In the genomic region with DNA sequence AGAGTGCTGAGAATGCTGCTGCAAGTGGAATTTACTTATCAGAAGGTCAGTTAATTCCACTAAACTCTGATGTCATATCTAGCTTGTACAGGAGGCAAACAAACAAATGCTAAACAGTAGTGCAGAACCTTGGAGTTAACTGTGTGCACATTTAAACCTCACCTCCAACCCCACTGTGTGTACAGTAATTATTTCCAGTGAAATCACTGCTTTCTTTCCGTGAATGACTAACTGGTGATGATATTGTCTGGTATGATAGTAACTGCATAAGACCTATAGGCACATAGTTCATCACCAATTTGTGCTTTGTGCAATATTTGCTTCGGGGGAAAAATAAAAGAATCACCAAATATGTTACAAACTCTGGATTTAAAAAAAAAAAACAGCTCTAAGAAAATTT, we compare ENCODE assay signal across 23 cellular contexts.
DNase-seq lines count a peak whose midpoint lies in the region; TF ChIP-seq lines count a peak whose summit lies in the region.
"Had no signal": no experiment of that assay in that cellular context is flagged by ENCODE, and none has a peak within 500 bp of the region (broad histone marks: within the 10 kb centered on the region; RNA-seq: fewer than 3 reads in every experiment).

No MANE protein-coding gene starts in this region.

- TF ChIP-seq CTCF in astrocyte of the spinal cord (IDR thresholded peaks at IDR 0.05; ENCODE audit: low read depth, low read length) = no peak
- TF ChIP-seq CTCF in sigmoid colon (IDR thresholded peaks at IDR 0.05) = no peak

- no peak overlapping the region for H3K27ac ChIP-seq in sigmoid colon
- H3K27ac ChIP-seq: PC-9, SK-N-MC had no signal

- in situ Hi-C loops in astrocyte of the spinal cord (cut with HindIII; ENCODE audit: low sequenced_read_pairs) = no loop called here

- no peaks in the 10 kb centered on the region for H3K36me3 ChIP-seq in sigmoid colon

- TF ChIP-seq EP300 in sigmoid colon (IDR thresholded peaks at IDR 0.05) = no peak

- DNase-seq in HCEC 1CT = peak; percentile 58
- peak; percentile 57 for DNase-seq in RPMI7951 (ENCODE audit: low read depth)
- DNase-seq in astrocyte of the spinal cord (ENCODE audit: low read depth, low spot score) = peak; percentile 9
- DNase-seq in iris pigment epithelial cell (ENCODE audit: low read depth) = peak; percentile 59
- DNase-seq in activated CD4-positive, alpha-beta T cell treated with anti-CD3 and anti-CD28 coated beads, Interleukin-2, amount 50 U/mL, for 4 hours = no peak
- DNase-seq in sigmoid colon = no peak
- no peak for DNase-seq in C1 segment of cervical spinal cord (lab: John Stamatoyannopoulos, UW)
- no peak for DNase-seq in SIG-M5 (lab: John Stamatoyannopoulos, UW)
- DNase-seq: CD8-positive, alpha-beta memory T cell; DMS 273 treated with DMSO at 0.1 percent for 48 hours; DMS79; Karpas-422; NCI-H1092 treated with DMSO at 0.1 percent for 48 hours; NCI-H1436 treated with DMSO at 0.1 percent for 48 hours; NCI-H187 treated with DMSO at 0.1 percent for 48 hours; NCI-H2171 treated with DMSO at 0.1 percent for 48 hours; NCI-H524 treated with DMSO at 0.1 percent for 48 hours; NCI-H82; NK-92 treated with Interleukin-12 subunit alpha and Interleukin-12 subunit beta, amount 100 ng/mL, for 24 hours; PC-9; RPMI8226; SHP77 had no signal

- no peak for TF ChIP-seq POLR2A in sigmoid colon (IDR thresholded peaks at IDR 0.05)

- H3K9me3 ChIP-seq in sigmoid colon = no peaks in the 10 kb centered on the region

- intact Hi-C loops in sigmoid colon (cut with DNase I) = no loop called here

- 72 to 92% methylated on average over 2 of the region's 2 CpGs for WGBS in sigmoid colon, 2 donors

- no peaks in the 10 kb centered on the region for H3K27me3 ChIP-seq in sigmoid colon

- H3K4me3 ChIP-seq in astrocyte of the spinal cord (ENCODE audit: low read depth, low read length) (no peak overlapping the region), sigmoid colon (no peak overlapping the region)
- H3K4me3 ChIP-seq: PC-9, SK-N-MC had no signal

- no peaks in the 10 kb centered on the region for H3K4me1 ChIP-seq in sigmoid colon

Comparison
In these comparisons a context has a peak if more than half of its experiments do, and no peak if none do; other contexts are left out.
1. DNase-seq: peak in HCEC 1CT (single experiment), RPMI7951 (single experiment), astrocyte of the spinal cord (single experiment) and iris pigment epithelial cell (single experiment); none in activated CD4-positive, alpha-beta T cell treated with anti-CD3 and anti-CD28 coated beads, Interleukin-2, amount 50 U/mL, for 4 hours (0 of 2), sigmoid colon (single experiment), C1 segment of cervical spinal cord (0 of 14) and SIG-M5 (single experiment).